Comparison of ENCODE assay signal across 2 cellular contexts in genomic region chr5:127014573-127014972, GRCh38.
TF ChIP-seq lines count a peak whose summit lies in the region.

No MANE protein-coding gene starts in this region.

TF ChIP-seq in endothelial cell of umbilical vein, 7 proteins besides CTCF, POLR2A, EP300 and RAD21:
- TF ChIP-seq EZH2 (IDR thresholded peaks at IDR 0.05; ENCODE audit: borderline replicate concordance, low read depth, low read length, severe bottlenecking) (no peak), MYC (IDR thresholded peaks at IDR 0.05; ENCODE audit: low read depth, low read length) (no peak), POLR2AphosphoS5 (IDR thresholded peaks at IDR 0.05; ENCODE audit: insufficient read depth, low read depth, low read length) (no peak), JUN (IDR thresholded peaks at IDR 0.05; ENCODE audit: borderline replicate concordance, insufficient read depth, insufficient read length, low read depth) (no peak), GATA2 (IDR thresholded peaks at IDR 0.05; ENCODE audit: insufficient read depth, insufficient read length, low read depth, low read length) (no peak), FOS (IDR thresholded peaks at IDR 0.05; ENCODE audit: borderline replicate concordance, insufficient read depth, low read length) (no peak), MAX (IDR thresholded peaks at IDR 0.05; ENCODE audit: insufficient read depth, insufficient read length) (no peak)

TF ChIP-seq in WTC11, 78 proteins besides CTCF, POLR2A, EP300 and RAD21:
- TF ChIP-seq GABPB1 (CRISPR knock-in tag; IDR thresholded peaks at IDR 0.05) (no peak), TP53 (CRISPR knock-in tag; IDR thresholded peaks at IDR 0.05) (no peak), PRDM15 (CRISPR knock-in tag; IDR thresholded peaks at IDR 0.05) (no peak), TCF7 (CRISPR knock-in tag; IDR thresholded peaks at IDR 0.05; ENCODE audit: low read depth) (no peak), SMAD4 (CRISPR knock-in tag; IDR thresholded peaks at IDR 0.05) (no peak), ZNF512 (CRISPR knock-in tag; IDR thresholded peaks at IDR 0.05; ENCODE audit: borderline replicate concordance) (no peak), ESRRA (CRISPR knock-in tag; IDR thresholded peaks at IDR 0.05; ENCODE audit: borderline replicate concordance) (no peak), CREM (CRISPR knock-in tag; IDR thresholded peaks at IDR 0.05) (no peak), ZNF416 (CRISPR knock-in tag; IDR thresholded peaks at IDR 0.05) (no peak), ZNF281 (CRISPR knock-in tag; IDR thresholded peaks at IDR 0.05) (no peak), NR2C2 (CRISPR knock-in tag; IDR thresholded peaks at IDR 0.05) (no peak), NFE2L1 (CRISPR knock-in tag; IDR thresholded peaks at IDR 0.05) (no peak), PREB (CRISPR knock-in tag; IDR thresholded peaks at IDR 0.05; ENCODE audit: borderline replicate concordance) (no peak), NR1H2 (CRISPR knock-in tag; IDR thresholded peaks at IDR 0.05) (no peak), ATF2 (CRISPR knock-in tag; IDR thresholded peaks at IDR 0.05; ENCODE audit: borderline replicate concordance, low read depth) (no peak), ARID4B (CRISPR knock-in tag; IDR thresholded peaks at IDR 0.05; ENCODE audit: borderline replicate concordance) (no peak)
